30 cellular contexts compared by ENCODE assay signal in genomic region chr1:101605878-101606277, GRCh38.
"Had no signal": no experiment of that assay in that cellular context is flagged by ENCODE, and none has a peak within 500 bp of the region (broad histone marks: within the 10 kb centered on the region; RNA-seq: fewer than 3 reads in every experiment).

No MANE protein-coding gene starts in this region.

- H3K27ac ChIP-seq: body of pancreas, breast epithelium, cardiac muscle cell, colonic mucosa, WERI-Rb-1 had no signal

- ATAC-seq: activated CD4-positive, CD25-positive, alpha-beta regulatory T cell treated with anti-CD3 and anti-CD28 coated beads, Interleukin-2, amount 50 U/mL, for 24 hours; activated CD8-positive, alpha-beta T cell treated with anti-CD3 and anti-CD28 coated beads for 36 hours; activated T-cell treated with anti-CD3 and anti-CD28 coated beads, Interleukin-2, amount 50 U/mL, for 4 hours; activated T-helper 17 cell treated with anti-CD3 and anti-CD28 coated beads, Interleukin-2, amount 50 U/mL, for 72 hours; body of pancreas; esophagus mucosa; T-helper 17 cell had no signal

- H3K36me3 ChIP-seq: breast epithelium, cardiac muscle cell, colonic mucosa, WERI-Rb-1 had no signal

- H3K4me1 Mint-ChIP-seq: activated B cell treated with CpG ODN at 0.5 μM for 24 hours; activated T-helper 17 cell treated with anti-CD3 and anti-CD28 coated beads, Interleukin-2, amount 50 U/mL, for 72 hours; T-helper 17 cell had no signal

- H3K4me3 Mint-ChIP-seq: activated B cell treated with CpG ODN at 0.5 μM for 24 hours; activated CD8-positive, alpha-beta T cell treated with anti-CD3 and anti-CD28 coated beads for 36 hours; activated naive CD8-positive, alpha-beta T cell; activated T-cell treated with anti-CD3 and anti-CD28 coated beads, Interleukin-2, amount 50 U/mL, for 4 hours; activated T-helper 17 cell treated with anti-CD3 and anti-CD28 coated beads, Interleukin-2, amount 50 U/mL, for 72 hours; T-helper 17 cell; T-helper 2 cell treated with Interferon-gamma antibody and Interleukin-4, amounts not matched to agents 5 μg/mL and 100 μg/mL, for 36 hours had no signal

- H3K27me3 ChIP-seq: body of pancreas, breast epithelium, cardiac muscle cell, colonic mucosa had no signal

- DNase-seq: activated B cell treated with CpG ODN at 0.5 μM for 24 hours; activated CD4-positive, alpha-beta T cell treated with anti-CD3 and anti-CD28 coated beads for 48 hours; activated CD4-positive, alpha-beta T cell treated with anti-CD3 and anti-CD28 coated beads, Interleukin-2, amount 50 U/mL, for 1 hour; activated CD4-positive, alpha-beta T cell treated with anti-CD3 and anti-CD28 coated beads, Interleukin-2, amount 50 U/mL, for 48 hours; activated CD8-positive, alpha-beta memory T cell treated with anti-CD3 and anti-CD28 coated beads for 24 hours; activated CD8-positive, alpha-beta T cell treated with anti-CD3 and anti-CD28 coated beads for 36 hours; activated effector memory CD4-positive, alpha-beta T cell treated with Interleukin-2 at 50 U/mL for 16 hours; activated gamma-delta T cell treated with Interleukin-2 at 50 U/mL for 16 hours; activated naive CD4-positive, alpha-beta T cell treated with anti-CD3 and anti-CD28 coated beads, Interleukin-2, amount 50 U/mL, for 16 hours; activated naive CD4-positive, alpha-beta T cell treated with Interleukin-2 at 50 U/mL for 16 hours; activated T-cell treated with anti-CD3 and anti-CD28 coated beads, Interleukin-2, amount 50 U/mL, for 4 hours; amniotic stem cell; anterior cingulate cortex; body of pancreas; central memory CD4-positive, alpha-beta T cell; cerebellar nuclear complex; colonic mucosa; effector CD8-positive, alpha-beta T cell; foreskin fibroblast; head of caudate nucleus; T-helper 17 cell; T1000; WERI-Rb-1 had no signal

- H3K4me1 ChIP-seq: body of pancreas, breast epithelium, colonic mucosa had no signal

- H3K9me3 ChIP-seq: colonic mucosa had no signal

- H3K27ac Mint-ChIP-seq: activated B cell treated with CpG ODN at 0.5 μM for 24 hours; activated CD8-positive, alpha-beta T cell treated with anti-CD3 and anti-CD28 coated beads for 36 hours; activated naive CD8-positive, alpha-beta T cell; activated T-helper 17 cell treated with anti-CD3 and anti-CD28 coated beads, Interleukin-2, amount 50 U/mL, for 72 hours; T-helper 17 cell; T-helper 2 cell treated with Interferon-gamma antibody and Interleukin-4, amounts not matched to agents 5 μg/mL and 100 μg/mL, for 36 hours had no signal

- H3K4me3 ChIP-seq: body of pancreas, breast epithelium, cardiac muscle cell, colonic mucosa had no signal
